20 cellular contexts compared by ENCODE assay signal in genomic region chrX:70675284-70675683, GRCh38.
DNase-seq lines count a peak whose midpoint lies in the region; ATAC-seq and TF ChIP-seq lines count a peak whose summit lies in the region.
"Had no signal": no experiment of that assay in that cellular context is flagged by ENCODE, and none has a peak within 500 bp of the region (broad histone marks: within the 10 kb centered on the region; RNA-seq: fewer than 3 reads in every experiment).

No MANE protein-coding gene starts in this region.

- no peaks in the 10 kb centered on the region for H3K27me3 Mint-ChIP-seq in activated CD8-positive, alpha-beta memory T cell treated with anti-CD3 and anti-CD28 coated beads, Interleukin-2, amount 10 ng/mL, durations not matched to agents 7 days and 5 days
- H3K27me3 Mint-ChIP-seq in stimulated activated naive CD8-positive, alpha-beta T cell treated with anti-CD3 and anti-CD28 coated beads, Interleukin-15, Interleukin-2, amounts not matched to agents 100 ng/mL and 50 ng/mL, for 24 hours, result no peaks in the 10 kb centered on the region
- H3K27me3 Mint-ChIP-seq in activated T-helper 2 cell treated with anti-CD3 and anti-CD28 coated beads, Interferon-gamma antibody, Interleukin-2, Interleukin-4, amounts not matched to agents 10 μg/mL and 5 μg/mL and 100 μg/mL, durations not matched to agents 14 hours and 24 hours and 36 hours (ENCODE audit: low read depth), result no peaks in the 10 kb centered on the region

- H3K4me1 Mint-ChIP-seq in activated CD8-positive, alpha-beta memory T cell treated with anti-CD3 and anti-CD28 coated beads, Interleukin-2, amount 10 ng/mL, durations not matched to agents 7 days and 5 days, result peaks cover 12% of the 10 kb centered on the region
- peaks cover 21% of the 10 kb centered on the region for H3K4me1 Mint-ChIP-seq in stimulated activated naive CD8-positive, alpha-beta T cell treated with anti-CD3 and anti-CD28 coated beads, Interleukin-15, Interleukin-2, amounts not matched to agents 100 ng/mL and 50 ng/mL, for 24 hours (ENCODE audit: low read depth)
- H3K4me1 Mint-ChIP-seq in activated T-helper 2 cell treated with anti-CD3 and anti-CD28 coated beads, Interferon-gamma antibody, Interleukin-2, Interleukin-4, amounts not matched to agents 10 μg/mL and 5 μg/mL and 100 μg/mL, durations not matched to agents 14 hours and 24 hours and 36 hours (ENCODE audit: low read depth), result peaks cover 16% of the 10 kb centered on the region

- in situ Hi-C loops in GM13976 (cut with MboI; ENCODE audit: low sequenced_read_pairs, unreplicated experiment), result no loop called here

- H3K9me3 Mint-ChIP-seq in activated CD8-positive, alpha-beta memory T cell treated with anti-CD3 and anti-CD28 coated beads, Interleukin-2, amount 10 ng/mL, durations not matched to agents 7 days and 5 days (ENCODE audit: low read depth), result no peaks in the 10 kb centered on the region
- peaks cover 6% of the 10 kb centered on the region for H3K9me3 Mint-ChIP-seq in stimulated activated naive CD8-positive, alpha-beta T cell treated with anti-CD3 and anti-CD28 coated beads, Interleukin-15, Interleukin-2, amounts not matched to agents 100 ng/mL and 50 ng/mL, for 24 hours
- peaks cover 17% of the 10 kb centered on the region for H3K9me3 Mint-ChIP-seq in activated T-helper 2 cell treated with anti-CD3 and anti-CD28 coated beads, Interferon-gamma antibody, Interleukin-2, Interleukin-4, amounts not matched to agents 10 μg/mL and 5 μg/mL and 100 μg/mL, durations not matched to agents 14 hours and 24 hours and 36 hours
- H3K9me3 Mint-ChIP-seq: CD4-positive, alpha-beta T cell had no signal

- peak; percentile 20 for ATAC-seq in activated CD8-positive, alpha-beta memory T cell treated with anti-CD3 and anti-CD28 coated beads, Interleukin-2, amount 10 ng/mL, durations not matched to agents 7 days and 5 days
- no peak for ATAC-seq in stimulated activated naive CD8-positive, alpha-beta T cell treated with anti-CD3 and anti-CD28 coated beads, Interleukin-15, Interleukin-2, amounts not matched to agents 100 U/mL and 50 U/mL, for 24 hours
- ATAC-seq: A549 had no signal

- H3K4me3 Mint-ChIP-seq in activated CD8-positive, alpha-beta memory T cell treated with anti-CD3 and anti-CD28 coated beads, Interleukin-2, amount 10 ng/mL, durations not matched to agents 7 days and 5 days, result no peak overlapping the region
- H3K4me3 Mint-ChIP-seq in stimulated activated naive CD8-positive, alpha-beta T cell treated with anti-CD3 and anti-CD28 coated beads, Interleukin-15, Interleukin-2, amounts not matched to agents 100 ng/mL and 50 ng/mL, for 24 hours, result no peak overlapping the region
- H3K4me3 Mint-ChIP-seq in activated T-helper 2 cell treated with anti-CD3 and anti-CD28 coated beads, Interferon-gamma antibody, Interleukin-2, Interleukin-4, amounts not matched to agents 10 μg/mL and 5 μg/mL and 100 μg/mL, durations not matched to agents 14 hours and 24 hours and 36 hours (ENCODE audit: low read depth), result no peak overlapping the region
- H3K4me3 Mint-ChIP-seq: CD4-positive, alpha-beta T cell had no signal

- peak overlapping the region; percentile 57 for H3K27ac Mint-ChIP-seq in activated CD8-positive, alpha-beta memory T cell treated with anti-CD3 and anti-CD28 coated beads, Interleukin-2, amount 10 ng/mL, durations not matched to agents 7 days and 5 days
- peak overlapping the region; percentile 71 for H3K27ac Mint-ChIP-seq in stimulated activated naive CD8-positive, alpha-beta T cell treated with anti-CD3 and anti-CD28 coated beads, Interleukin-15, Interleukin-2, amounts not matched to agents 100 ng/mL and 50 ng/mL, for 24 hours
- peak overlapping the region; percentile 88 for H3K27ac Mint-ChIP-seq in activated T-helper 2 cell treated with anti-CD3 and anti-CD28 coated beads, Interferon-gamma antibody, Interleukin-2, Interleukin-4, amounts not matched to agents 10 μg/mL and 5 μg/mL and 100 μg/mL, durations not matched to agents 14 hours and 24 hours and 36 hours
- H3K27ac Mint-ChIP-seq: CD4-positive, alpha-beta T cell had no signal

- CTCF ChIA-PET in activated CD8-positive, alpha-beta memory T cell treated with anti-CD3 and anti-CD28 coated beads, Interleukin-2, amount 10 ng/mL, durations not matched to agents 7 days and 5 days (lab: Charles Lee), result no interaction called here

- peaks cover 7% of the 10 kb centered on the region for H3K36me3 Mint-ChIP-seq in activated CD8-positive, alpha-beta memory T cell treated with anti-CD3 and anti-CD28 coated beads, Interleukin-2, amount 10 ng/mL, durations not matched to agents 7 days and 5 days
- no peaks in the 10 kb centered on the region for H3K36me3 Mint-ChIP-seq in stimulated activated naive CD8-positive, alpha-beta T cell treated with anti-CD3 and anti-CD28 coated beads, Interleukin-15, Interleukin-2, amounts not matched to agents 100 ng/mL and 50 ng/mL, for 24 hours (ENCODE audit: low read depth)
- H3K36me3 Mint-ChIP-seq in activated T-helper 2 cell treated with anti-CD3 and anti-CD28 coated beads, Interferon-gamma antibody, Interleukin-2, Interleukin-4, amounts not matched to agents 10 μg/mL and 5 μg/mL and 100 μg/mL, durations not matched to agents 14 hours and 24 hours and 36 hours (ENCODE audit: low read depth), result peaks cover 10% of the 10 kb centered on the region

- intact Hi-C loops in activated T-helper 2 cell treated with anti-CD3 and anti-CD28 coated beads, Interferon-gamma antibody, Interleukin-2, Interleukin-4, amounts not matched to agents 10 μg/mL and 5 μg/mL and 100 μg/mL, durations not matched to agents 14 hours and 24 hours and 36 hours (cut with micrococcal nuclease), result loop anchor here (10.0 kb wide), 1 partner anchor 80 kb away; no protein-coding TSS in a partner anchor

- no peak for TF ChIP-seq CTCF in GM13976 (IDR thresholded peaks at IDR 0.05; ENCODE audit: borderline replicate concordance, control extremely low read depth, extremely low read depth, insufficient read depth, missing control alignments)

- DNase-seq in activated CD8-positive, alpha-beta memory T cell treated with anti-CD3 and anti-CD28 coated beads, Interleukin-2, amount 10 ng/mL, durations not matched to agents 7 days and 5 days, result no peak
- no peak for DNase-seq in activated CD8-positive, alpha-beta memory T cell treated with anti-CD3 and anti-CD28 coated beads, Interleukin-2, amount 50 U/mL, for 4 hours
- no peak for DNase-seq in stimulated activated naive CD8-positive, alpha-beta T cell treated with anti-CD3 and anti-CD28 coated beads, Interleukin-15, Interleukin-2, amounts not matched to agents 100 U/mL and 50 U/mL, for 24 hours
- no peak for DNase-seq in activated T-helper 2 cell treated with anti-CD3 and anti-CD28 coated beads, Interferon-gamma antibody, Interleukin-2, Interleukin-4, amounts not matched to agents 10 μg/mL and 5 μg/mL and 100 μg/mL, durations not matched to agents 14 hours and 24 hours and 36 hours (ENCODE audit: low spot score)
- DNase-seq in GM13976 (ENCODE audit: low spot score), result no peak
- DNase-seq in dermis blood vessel endothelial cell, result no peak
- DNase-seq: AML-193; CD4-positive, alpha-beta T cell; GM23248; H7; NCI-H1048; NCI-H1417; NCI-H1694 treated with DMSO at 0.1 percent for 48 hours; NCI-H2081; NCI-H2171; NCI-H345; NCI-H510A treated with DMSO at 0.1 percent for 48 hours; NCI-H748 treated with DMSO at 0.1 percent for 48 hours had no signal
